ENCODE assay signal across 18 cellular contexts in the genomic region with DNA sequence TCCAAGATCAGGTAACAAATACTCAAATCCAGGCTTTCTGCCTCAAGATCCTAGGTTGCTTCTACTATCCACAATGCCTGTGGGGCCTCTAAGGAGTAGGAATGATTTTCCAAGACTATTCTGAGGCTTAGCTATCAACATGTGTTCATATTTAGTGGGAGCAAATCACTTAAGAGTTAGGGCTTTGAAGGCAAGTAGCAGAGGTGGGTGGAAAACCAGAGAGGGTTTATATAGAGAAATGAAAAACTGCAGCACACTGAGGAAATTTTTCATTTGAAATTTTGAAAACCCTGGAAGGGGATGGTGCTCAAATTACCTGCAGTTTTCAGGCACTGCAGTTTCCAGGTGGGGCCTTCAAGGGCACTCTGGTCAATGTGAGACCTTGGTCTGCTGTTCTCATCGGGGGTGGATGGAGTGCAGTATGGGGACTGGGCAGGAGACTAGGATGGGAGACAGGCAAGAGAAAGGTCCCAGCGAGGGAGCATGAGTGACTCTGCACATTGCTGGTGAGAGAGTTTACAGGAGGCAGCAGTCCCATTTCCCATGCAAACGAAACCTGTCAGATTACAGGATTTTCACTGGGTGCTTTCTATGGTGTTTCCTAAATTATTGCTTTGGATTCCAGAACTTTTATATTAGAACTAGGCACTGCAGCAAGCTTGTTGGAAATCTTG.
DNase-seq lines count a peak whose midpoint lies in the region; ATAC-seq and TF ChIP-seq lines count a peak whose summit lies in the region.
"Had no signal": no experiment of that assay in that cellular context is flagged by ENCODE, and none has a peak within 500 bp of the region (broad histone marks: within the 10 kb centered on the region; RNA-seq: fewer than 3 reads in every experiment).

No MANE protein-coding gene starts in this region.

- H3K23ac ChIP-seq in mesenchymal stem cell (ENCODE audit: low read length in 2 of 2) = no peak overlapping the region

- H2BK15ac ChIP-seq in mesenchymal stem cell (ENCODE audit: low read depth, poor library complexity, severe bottlenecking) = no peak overlapping the region

- peaks cover 4% of the 10 kb centered on the region for H3K36me3 Mint-ChIP-seq in WTC11
- H3K36me3 Mint-ChIP-seq: neural progenitor cell; stimulated activated naive B cell treated with anti-CD40 and anti-IgM and Interleukin-4, amounts not matched to agents 10 μg/mL and 1 μg/mL and 100 μg/mL, for 72 hours; T-cell had no signal

- H3K14ac ChIP-seq in mesenchymal stem cell (ENCODE audit: low read length in 2 of 2) = no peak overlapping the region

- POLR2A ChIA-PET in WTC11 (lab: Charles Lee) = no interaction called here

- no peak overlapping the region for H3K18ac ChIP-seq in mesenchymal stem cell (ENCODE audit: low read depth in 1 of 2, low read length in 2 of 2)

- WGBS in mesenchymal stem cell = 85% methylated on average over 3 of the region's 3 CpGs
- 78 to 94% methylated on average over 2 to 3 of the region's 3 CpGs for WGBS in gastroesophageal sphincter (ENCODE audit: low coverage in 1 of 2), 2 donors

- peak; percentile 40 for DNase-seq in NCI-H748 (lab: John Stamatoyannopoulos, UW; ENCODE audit: unreplicated experiment)
- DNase-seq in NCI-H748 treated with DMSO at 0.1 percent for 48 hours (lab: John Stamatoyannopoulos, UW) = no peak
- peak; percentile 38 for DNase-seq in DMS53 treated with DMSO at 0.1 percent for 48 hours (lab: John Stamatoyannopoulos, UW; ENCODE audit: unreplicated experiment)
- DNase-seq in WTC11 (ENCODE audit: low spot score) = no peak
- no peak for DNase-seq in mesenchymal stem cell
- DNase-seq in NCI-H2196 treated with DMSO at 0.1 percent for 48 hours (lab: John Stamatoyannopoulos, UW; ENCODE audit: unreplicated experiment) = no peak
- DNase-seq in kidney tubule cell (ENCODE audit: low spot score) = no peak
- DNase-seq: activated naive CD4-positive, alpha-beta T cell treated with anti-CD3 and anti-CD28 coated beads, Interleukin-2, amount 50 U/mL, for 16 hours; foreskin fibroblast; MG63; NCI-H1694 treated with DMSO at 0.1 percent for 48 hours; stimulated activated naive B cell treated with anti-CD40 and anti-IgM and Interleukin-4, amounts not matched to agents 10 μg/mL and 1 μg/mL and 100 μg/mL, for 72 hours; T-cell; WERI-Rb-1 had no signal

- H2BK120ac ChIP-seq in mesenchymal stem cell (ENCODE audit: low read depth, low read length) = peak overlapping the region; percentile 4

- ATAC-seq in WTC11 = peak; percentile 39; the same call in 1 of the 2 replicates
- ATAC-seq in gastroesophageal sphincter = no peak
- ATAC-seq: T-cell had no signal

- H3K36me3 ChIP-seq in mesenchymal stem cell (ENCODE audit: control insufficient read depth in 1 of 2, insufficient read depth in 2 of 2, low read depth in 1 of 2, low read length in 2 of 2) (no peaks in the 10 kb centered on the region), gastroesophageal sphincter (no peaks in the 10 kb centered on the region)
- H3K36me3 ChIP-seq: BLaER1 treated with 17β-estradiol and CSF1 and Interleukin-3, amounts not matched to agents 10 nM and 100 nM; brain microvascular endothelial cell; MG63; neural progenitor cell; WERI-Rb-1 had no signal

- no peak overlapping the region for H4K8ac ChIP-seq in mesenchymal stem cell (ENCODE audit: low read length)

- H3K9me3 Mint-ChIP-seq in WTC11 = peaks cover 7% of the 10 kb centered on the region
- H3K9me3 Mint-ChIP-seq: stimulated activated naive B cell treated with anti-CD40 and anti-IgM and Interleukin-4, amounts not matched to agents 10 μg/mL and 1 μg/mL and 100 μg/mL, for 72 hours had no signal

- no peak overlapping the region; the same call in 1 of the 2 replicates for H3K27ac Mint-ChIP-seq in WTC11
- H3K27ac Mint-ChIP-seq: neural progenitor cell; stimulated activated naive B cell treated with anti-CD40 and anti-IgM and Interleukin-4, amounts not matched to agents 10 μg/mL and 1 μg/mL and 100 μg/mL, for 72 hours; T-cell had no signal

- no peak overlapping the region for H4K91ac ChIP-seq in mesenchymal stem cell (ENCODE audit: low read length)

- H3K9me3 ChIP-seq in mesenchymal stem cell (ENCODE audit: control insufficient read depth, low read length) (no peaks in the 10 kb centered on the region), gastroesophageal sphincter (no peaks in the 10 kb centered on the region)
- H3K9me3 ChIP-seq: MG63 had no signal

- H3K4me3 ChIP-seq in mesenchymal stem cell (ENCODE audit: insufficient read depth in 1 of 2, low read depth in 1 of 2, low read length in 2 of 2) (no peak overlapping the region), gastroesophageal sphincter (no peak overlapping the region)
- H3K4me3 ChIP-seq: BLaER1 treated with 17β-estradiol and CSF1 and Interleukin-3, amounts not matched to agents 10 nM and 100 nM; MG63; neural progenitor cell had no signal

- no peak overlapping the region for H3K4ac ChIP-seq in mesenchymal stem cell (ENCODE audit: low read depth in 1 of 2, low read length in 2 of 2)

- no peak overlapping the region for H3K4me2 ChIP-seq in mesenchymal stem cell (ENCODE audit: low read length, poor library complexity, severe bottlenecking)
- H3K4me2 ChIP-seq: BLaER1 treated with 17β-estradiol and CSF1 and Interleukin-3, amounts not matched to agents 10 nM and 100 nM; neural progenitor cell had no signal

- H3K9ac ChIP-seq in mesenchymal stem cell (ENCODE audit: low read length) = no peak overlapping the region
- H3K9ac ChIP-seq: BLaER1 treated with 17β-estradiol and CSF1 and Interleukin-3, amounts not matched to agents 10 nM and 100 nM; neural progenitor cell had no signal

- no peak overlapping the region for H2AK5ac ChIP-seq in mesenchymal stem cell (ENCODE audit: low read length, severe bottlenecking)

- H3K4me1 ChIP-seq in mesenchymal stem cell (ENCODE audit: control insufficient read depth, insufficient read depth, low read depth, low read length) = peaks cover 5% of the 10 kb centered on the region
- peaks cover 0 to 5% (median 0%) of the 10 kb centered on the region in 3 donors for H3K4me1 ChIP-seq in gastroesophageal sphincter

- TF ChIP-seq EP300 in gastroesophageal sphincter (IDR thresholded peaks at IDR 0.05) = no peak

- no peaks in the 10 kb centered on the region for H3K27me3 Mint-ChIP-seq in WTC11 (ENCODE audit: low read depth)
- H3K27me3 Mint-ChIP-seq: stimulated activated naive B cell treated with anti-CD40 and anti-IgM and Interleukin-4, amounts not matched to agents 10 μg/mL and 1 μg/mL and 100 μg/mL, for 72 hours had no signal

- H2AFZ ChIP-seq in mesenchymal stem cell (ENCODE audit: low read depth, low read length) = no peak overlapping the region
- H2AFZ ChIP-seq: neural progenitor cell had no signal

- peaks cover 19% of the 10 kb centered on the region for H3K4me1 Mint-ChIP-seq in WTC11

- H3K27ac ChIP-seq in mesenchymal stem cell (ENCODE audit: low read length, poor library complexity, severe bottlenecking) (peak overlapping the region; percentile 11), gastroesophageal sphincter (no peak overlapping the region)
- H3K27ac ChIP-seq: BLaER1 treated with 17β-estradiol and CSF1 and Interleukin-3, amounts not matched to agents 10 nM and 100 nM; brain microvascular endothelial cell; neural progenitor cell; WERI-Rb-1 had no signal

- no peak for TF ChIP-seq CTCF in WTC11 (IDR thresholded peaks at IDR 0.05)
- no peak for TF ChIP-seq CTCF in gastroesophageal sphincter (IDR thresholded peaks at IDR 0.05)

- CTCF ChIA-PET in WTC11 (lab: Charles Lee) = interaction anchor here (0.9 to 3.0 kb wide), 2 partner anchors 10 to 447 kb away, joined by 3 to 11 read pairs; no protein-coding TSS in a partner anchor

- H3K4me3 Mint-ChIP-seq in WTC11 = no peak overlapping the region
- H3K4me3 Mint-ChIP-seq: neural progenitor cell; stimulated activated naive B cell treated with anti-CD40 and anti-IgM and Interleukin-4, amounts not matched to agents 10 μg/mL and 1 μg/mL and 100 μg/mL, for 72 hours; T-cell had no signal

- no peak overlapping the region for H2BK5ac ChIP-seq in mesenchymal stem cell (ENCODE audit: low read depth, low read length, poor library complexity, severe bottlenecking)

- peaks cover 0 to 31% of the 10 kb centered on the region in 2 experiments for H3K27me3 ChIP-seq in mesenchymal stem cell (ENCODE audit: control insufficient read depth in 1 of 2, insufficient read depth in 1 of 2, low read length in 2 of 2)
- no peaks in the 10 kb centered on the region for H3K27me3 ChIP-seq in gastroesophageal sphincter
- H3K27me3 ChIP-seq: BLaER1 treated with 17β-estradiol and CSF1 and Interleukin-3, amounts not matched to agents 10 nM and 100 nM; brain microvascular endothelial cell; MG63; neural progenitor cell had no signal

- no peak for TF ChIP-seq POLR2A in gastroesophageal sphincter (IDR thresholded peaks at IDR 0.05)

- H3K79me1 ChIP-seq in mesenchymal stem cell (replicated peaks; ENCODE audit: low read length, poor library complexity, severe bottlenecking) = no peaks in the 10 kb centered on the region

- peak overlapping the region in 1 of 2 experiments; percentile 21 for H2BK12ac ChIP-seq in mesenchymal stem cell (ENCODE audit: low read length in 2 of 2)

TF ChIP-seq in WTC11, 78 proteins besides CTCF, POLR2A, EP300 and RAD21 (continues in another document):
- TF ChIP-seq ELF4 (CRISPR knock-in tag; IDR thresholded peaks at IDR 0.05; ENCODE audit: low read depth) = no peak
- TF ChIP-seq FOXP1 (CRISPR knock-in tag; IDR thresholded peaks at IDR 0.05; ENCODE audit: borderline replicate concordance) = no peak
- TF ChIP-seq EMX1 (CRISPR knock-in tag; IDR thresholded peaks at IDR 0.05) = no peak
- TF ChIP-seq ZNF512 (CRISPR knock-in tag; IDR thresholded peaks at IDR 0.05; ENCODE audit: borderline replicate concordance) = no peak
- TF ChIP-seq, protein P1, sequence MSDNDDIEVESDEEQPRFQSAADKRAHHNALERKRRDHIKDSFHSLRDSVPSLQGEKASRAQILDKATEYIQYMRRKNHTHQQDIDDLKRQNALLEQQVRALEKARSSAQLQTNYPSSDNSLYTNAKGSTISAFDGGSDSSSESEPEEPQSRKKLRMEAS (CRISPR knock-in tag; IDR thresholded peaks at IDR 0.05) = no peak

Comparison
In these comparisons a context has a peak if more than half of its experiments do, and no peak if none do; other contexts are left out.
1. DNase-seq: peak in NCI-H748 (single experiment) and DMS53 treated with DMSO at 0.1 percent for 48 hours (single experiment); none in NCI-H748 treated with DMSO at 0.1 percent for 48 hours (single experiment), WTC11 (single experiment), mesenchymal stem cell (single experiment), NCI-H2196 treated with DMSO at 0.1 percent for 48 hours (single experiment) and kidney tubule cell (single experiment).